14 cellular contexts compared by ENCODE assay signal in the genomic region with DNA sequence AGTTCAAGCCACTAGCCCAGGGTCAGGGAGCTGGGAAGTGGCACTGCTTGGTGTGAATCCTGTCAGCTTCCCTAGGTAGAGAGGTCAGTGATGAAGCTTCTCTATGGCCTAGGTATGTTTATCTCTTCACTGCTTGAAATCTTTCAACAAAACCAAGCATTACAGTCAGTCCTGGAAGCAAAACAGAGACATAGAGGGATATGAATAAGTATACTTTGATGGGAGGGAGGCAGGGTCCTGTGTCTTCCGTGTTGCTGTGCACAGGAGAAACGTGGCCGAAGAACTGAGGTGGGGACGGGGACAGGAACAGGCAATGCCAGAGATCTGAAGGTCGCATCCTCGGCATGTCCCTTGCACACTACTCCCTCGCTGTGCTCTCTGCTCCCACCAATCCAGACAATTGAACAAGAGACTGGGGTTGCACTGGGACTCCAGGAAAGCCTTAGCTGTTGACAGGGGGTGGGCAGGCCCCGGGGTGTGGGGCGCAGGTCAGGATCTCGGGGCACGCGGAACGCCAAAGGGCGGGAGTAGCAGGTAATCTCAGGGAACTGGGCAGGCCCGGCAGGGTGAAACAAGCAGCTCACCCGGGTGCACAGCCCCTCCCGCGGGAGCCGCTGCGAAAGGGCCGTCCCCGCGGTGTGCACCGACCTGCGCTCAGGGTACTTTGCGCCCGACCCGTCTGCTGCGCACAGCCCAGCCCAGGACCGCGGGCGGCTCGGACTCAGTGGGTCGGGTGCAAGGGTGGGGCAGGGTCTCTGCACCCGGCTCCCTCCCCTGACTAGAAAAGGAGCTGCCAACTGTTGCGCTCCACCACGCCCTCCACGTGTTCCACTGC. TPM values are rescaled to one million over a fixed set of nuclear protein-coding genes. Genes with fewer than 3 reads are reported as not detected.
DNase-seq lines count a peak whose midpoint lies in the region; ATAC-seq and TF ChIP-seq lines count a peak whose summit lies in the region.
"Had no signal": no experiment of that assay in that cellular context is flagged by ENCODE, and none has a peak within 500 bp of the region (broad histone marks: within the 10 kb centered on the region; RNA-seq: fewer than 3 reads in every experiment).

A gene (plus strand): TSS at position 810 of the 835 bp plus-strand sequence. CDS start 71 bp downstream, outside the sequence.

- ATAC-seq in HG02938 (IDR thresholded peaks at IDR 0.05; ENCODE audit: unreplicated experiment) (no peak), HG03354 (IDR thresholded peaks at IDR 0.05; ENCODE audit: poor library complexity, severe bottlenecking, unreplicated experiment) (no peak)

- peaks cover 2% of the 10 kb centered on the region for H3K9me3 Mint-ChIP-seq in neural progenitor cell

- no peak within 1 kb of the TSS for H2AFZ ChIP-seq in neural progenitor cell (replicated peaks)

- no peak within 1 kb of the TSS for H3K9ac ChIP-seq in neural progenitor cell

- DNase-seq in SIG-M5 treated with dmso at 0.1 percent for 504 hours (lab: John Stamatoyannopoulos, UW; ENCODE audit: unreplicated experiment): peak; percentile 19
- DNase-seq in SIG-M5 (lab: John Stamatoyannopoulos, UW): no peak
- DNase-seq in NOMO-1 treated with dmso at 0.1 percent for 144 hours (lab: John Stamatoyannopoulos, UW; ENCODE audit: unreplicated experiment): peak; percentile 58
- DNase-seq in epithelial cell of proximal tubule (ENCODE audit: low read depth): no peak
- no peak for DNase-seq in neural progenitor cell (ENCODE audit: low spot score)
- no peak for DNase-seq in amniotic stem cell (lab: John Stamatoyannopoulos, UW)
- DNase-seq: anterior cingulate cortex, DMS153, NCI-H1105, NCI-H510A, substantia nigra had no signal

- H3K4me3 Mint-ChIP-seq in neural progenitor cell: no peak within 1 kb of the TSS

- no peaks in the 10 kb centered on the region for H3K4me1 Mint-ChIP-seq in neural progenitor cell

- H3K27ac Mint-ChIP-seq in neural progenitor cell: peak within 1 kb of the TSS; percentile 25

- H4K20me1 ChIP-seq in neural progenitor cell (ENCODE audit: low read depth): peaks cover 30% of the 10 kb centered on the region

- H3K4me3 ChIP-seq in epithelial cell of proximal tubule (ENCODE audit: low read depth, low read length) (peak within 1 kb of the TSS; percentile 7), neural progenitor cell (no peak within 1 kb of the TSS)
- H3K4me3 ChIP-seq: SJSA1 had no signal

- H3K27me3 Mint-ChIP-seq in neural progenitor cell (ENCODE audit: insufficient read depth, low read depth): peaks cover 79% of the 10 kb centered on the region

- no peaks in the 10 kb centered on the region for H3K36me3 Mint-ChIP-seq in neural progenitor cell

- H3K9me3 ChIP-seq in neural progenitor cell (ENCODE audit: low read depth): no peaks in the 10 kb centered on the region
- H3K9me3 ChIP-seq: SJSA1 had no signal

- no peaks in the 10 kb centered on the region for H3K79me2 ChIP-seq in neural progenitor cell (ENCODE audit: low read depth)

- H3K36me3 ChIP-seq in neural progenitor cell: no peaks in the 10 kb centered on the region
- H3K36me3 ChIP-seq: SJSA1 had no signal

- H3K27me3 ChIP-seq in neural progenitor cell: peaks cover 100% of the 10 kb centered on the region

- H3K4me2 ChIP-seq in neural progenitor cell: peak within 1 kb of the TSS; percentile 57

- no peak within 1 kb of the TSS for H3K27ac ChIP-seq in neural progenitor cell
- H3K27ac ChIP-seq: SJSA1 had no signal

- H3F3A ChIP-seq in neural progenitor cell (ENCODE audit: low read depth): no peaks in the 10 kb centered on the region

- H3K4me1 ChIP-seq in neural progenitor cell: peaks cover 7% of the 10 kb centered on the region
- H3K4me1 ChIP-seq: SJSA1 had no signal

- TF ChIP-seq CTCF in epithelial cell of proximal tubule (conservative IDR thresholded peaks at IDR 0.05; ENCODE audit: low read depth, low read length) (no peak), neural progenitor cell (IDR thresholded peaks at IDR 0.05) (no peak)

RNA-seq across cellular contexts. Expression of the gene that starts here (rescaled TPM):
- total RNA-seq in epithelial cell of proximal tubule (15.4 and 781 TPM in 2 replicates), neural progenitor cell (ENCODE audit: low replicate concordance) (not detected in 2 replicates)
- total RNA-seq: SJSA1 had no signal

Comparison
In these comparisons a context has a peak if more than half of its experiments do, and no peak if none do; other contexts are left out.
1. RNA of the gene that starts here (total RNA-seq): 15.4 to 781 TPM in epithelial cell of proximal tubule; not detected in neural progenitor cell; every median in the first group is over 10 times any median in the second.
2. DNase-seq: peak in SIG-M5 treated with dmso at 0.1 percent for 504 hours (single experiment) and NOMO-1 treated with dmso at 0.1 percent for 144 hours (single experiment); none in SIG-M5 (single experiment), epithelial cell of proximal tubule (single experiment), neural progenitor cell (single experiment) and amniotic stem cell (single experiment).